Comparison of ENCODE assay signal across 20 cellular contexts in the genomic region with DNA sequence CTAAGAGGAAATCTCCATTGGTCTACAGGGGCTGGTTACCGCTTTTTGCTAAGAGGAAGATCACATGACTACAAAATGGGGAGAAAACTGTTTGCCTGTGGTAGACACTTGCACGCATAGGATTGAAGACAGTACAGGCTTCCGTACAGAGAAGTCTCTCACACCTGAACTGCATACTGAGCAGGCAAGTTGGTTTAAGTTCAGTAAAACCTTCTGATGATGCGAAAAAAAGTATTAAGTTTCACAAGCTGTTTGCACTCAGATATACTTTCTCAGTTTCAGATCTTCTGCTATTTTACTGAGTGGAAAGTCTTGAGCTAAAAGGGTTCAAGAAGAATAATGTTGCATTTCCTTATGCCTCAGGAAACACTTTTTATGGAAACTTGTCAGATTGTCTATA.
"Had no signal": no experiment of that assay in that cellular context is flagged by ENCODE, and none has a peak within 500 bp of the region (broad histone marks: within the 10 kb centered on the region; RNA-seq: fewer than 3 reads in every experiment).

No MANE protein-coding gene starts in this region.

- H3K36me3 Mint-ChIP-seq: memory B cell; naive thymus-derived CD8-positive, alpha-beta T cell had no signal

- H3K4me1 Mint-ChIP-seq: activated naive CD8-positive, alpha-beta T cell treated with anti-CD3 and anti-CD28 coated beads, Interleukin-2, amount 50 U/mL, for 24 hours; activated T-helper 17 cell treated with anti-CD3 and anti-CD28 coated beads, Interleukin-2, amount 50 U/mL, for 72 hours; memory B cell; naive thymus-derived CD8-positive, alpha-beta T cell; stimulated activated naive CD8-positive, alpha-beta T cell treated with anti-CD3 and anti-CD28 coated beads, Interleukin-15, amount 100 ng/mL, for 72 hours had no signal

- DNase-seq: activated CD4-positive, alpha-beta T cell treated with anti-CD3 and anti-CD28 coated beads, Interleukin-2, amount 50 U/mL, for 4 hours; activated CD4-positive, CD25-positive, alpha-beta regulatory T cell treated with anti-CD3 and anti-CD28 coated beads, Interleukin-2, amount 50 U/mL, for 72 hours; activated naive CD4-positive, alpha-beta T cell treated with anti-CD3 and anti-CD28 coated beads for 36 hours; activated naive CD8-positive, alpha-beta T cell treated with anti-CD3 and anti-CD28 coated beads, Interleukin-2, amount 50 U/mL, for 24 hours; aorta; cerebellar nuclear complex; effector memory CD4-positive, alpha-beta T cell; foreskin fibroblast; hypothalamus; left ventricle myocardium inferior; mucosa of descending colon; naive thymus-derived CD8-positive, alpha-beta T cell; pancreas; sigmoid colon; spleen; stimulated activated naive CD8-positive, alpha-beta T cell treated with anti-CD3 and anti-CD28 coated beads, Interleukin-15, amount 100 ng/mL, for 72 hours had no signal

- H3K4me3 Mint-ChIP-seq: activated naive CD4-positive, alpha-beta T cell treated with anti-CD3 and anti-CD28 coated beads for 36 hours; activated naive CD8-positive, alpha-beta T cell treated with anti-CD3 and anti-CD28 coated beads, Interleukin-2, amount 50 U/mL, for 24 hours; activated T-helper 17 cell treated with anti-CD3 and anti-CD28 coated beads, Interleukin-2, amount 50 U/mL, for 72 hours; dendritic cell treated with granulocyte-macrophage colony-stimulating factor and Interleukin-4, amounts not matched to agents 40 ng/mL and 50 ng/mL, for 4 days; memory B cell; naive thymus-derived CD8-positive, alpha-beta T cell; stimulated activated naive CD8-positive, alpha-beta T cell treated with anti-CD3 and anti-CD28 coated beads, Interleukin-15, amount 100 ng/mL, for 72 hours had no signal

- H3K27ac Mint-ChIP-seq: activated naive CD4-positive, alpha-beta T cell treated with anti-CD3 and anti-CD28 coated beads for 36 hours; activated naive CD8-positive, alpha-beta T cell treated with anti-CD3 and anti-CD28 coated beads, Interleukin-2, amount 50 U/mL, for 24 hours; activated T-helper 17 cell treated with anti-CD3 and anti-CD28 coated beads, Interleukin-2, amount 50 U/mL, for 72 hours; dendritic cell treated with granulocyte-macrophage colony-stimulating factor and Interleukin-4, amounts not matched to agents 40 ng/mL and 50 ng/mL, for 4 days; memory B cell; naive thymus-derived CD8-positive, alpha-beta T cell; stimulated activated naive CD8-positive, alpha-beta T cell treated with anti-CD3 and anti-CD28 coated beads, Interleukin-15, amount 100 ng/mL, for 72 hours had no signal

- H3K27ac ChIP-seq: breast epithelium, left ventricle myocardium inferior, pancreas, sigmoid colon, spleen had no signal

- H3K36me3 ChIP-seq: breast epithelium, left ventricle myocardium inferior, pancreas, sigmoid colon, spleen had no signal

- ATAC-seq: activated naive CD8-positive, alpha-beta T cell treated with anti-CD3 and anti-CD28 coated beads, Interleukin-2, amount 50 U/mL, for 24 hours; activated T-helper 17 cell treated with anti-CD3 and anti-CD28 coated beads, Interleukin-2, amount 50 U/mL, for 72 hours; mucosa of descending colon; naive thymus-derived CD8-positive, alpha-beta T cell; pancreas; stimulated activated naive CD8-positive, alpha-beta T cell treated with anti-CD3 and anti-CD28 coated beads, Interleukin-15, amount 100 ng/mL, for 72 hours had no signal

- H3K27me3 Mint-ChIP-seq: activated naive CD8-positive, alpha-beta T cell treated with anti-CD3 and anti-CD28 coated beads, Interleukin-2, amount 50 U/mL, for 24 hours; activated T-helper 17 cell treated with anti-CD3 and anti-CD28 coated beads, Interleukin-2, amount 50 U/mL, for 72 hours; dendritic cell treated with granulocyte-macrophage colony-stimulating factor and Interleukin-4, amounts not matched to agents 40 ng/mL and 50 ng/mL, for 4 days; memory B cell; naive thymus-derived CD8-positive, alpha-beta T cell; stimulated activated naive CD8-positive, alpha-beta T cell treated with anti-CD3 and anti-CD28 coated beads, Interleukin-15, amount 100 ng/mL, for 72 hours had no signal

- H3K4me1 ChIP-seq: breast epithelium, left ventricle myocardium inferior, pancreas, sigmoid colon, spleen had no signal

- H3K9me3 Mint-ChIP-seq: activated naive CD8-positive, alpha-beta T cell treated with anti-CD3 and anti-CD28 coated beads, Interleukin-2, amount 50 U/mL, for 24 hours; memory B cell had no signal

- H3K9me3 ChIP-seq: breast epithelium, left ventricle myocardium inferior, mucosa of descending colon, pancreas, sigmoid colon had no signal

- H3K27me3 ChIP-seq: breast epithelium, pancreas, sigmoid colon, spleen had no signal

- H3K4me3 ChIP-seq: breast epithelium, left ventricle myocardium inferior, mucosa of descending colon, pancreas, sigmoid colon, spleen had no signal
